Comparison of ENCODE assay signal across 8 cellular contexts in genomic region chr1:8880068-8880676, GRCh38. TPM values are rescaled to one million over a fixed set of nuclear protein-coding genes. Genes with fewer than 3 reads are reported as not detected.
DNase-seq lines count a peak whose midpoint lies in the region; ATAC-seq and TF ChIP-seq lines count a peak whose summit lies in the region.

No MANE protein-coding gene starts in this region.

- H3K27ac Mint-ChIP-seq in stimulated activated naive B cell treated with anti-CD40 and anti-IgM and Interleukin-4, amounts not matched to agents 10 μg/mL and 1 μg/mL and 100 μg/mL, for 72 hours = peak overlapping the region; percentile 97

- H3K4me1 ChIP-seq in Peyer's patch = peaks cover 0 to 35% (median 14%) of the 10 kb centered on the region in 4 donors
- H3K4me1 ChIP-seq in body of pancreas = peaks cover 48% of the 10 kb centered on the region

- H3K9me3 ChIP-seq in Peyer's patch (no peaks in the 10 kb centered on the region), body of pancreas (no peaks in the 10 kb centered on the region)

- 6% methylated on average over 8 of the region's 8 CpGs for WGBS in body of pancreas, 2 donors

- no peaks in the 10 kb centered on the region for H3K9me3 Mint-ChIP-seq in stimulated activated naive B cell treated with anti-CD40 and anti-IgM and Interleukin-4, amounts not matched to agents 10 μg/mL and 1 μg/mL and 100 μg/mL, for 72 hours

- TF ChIP-seq CTCF in GM13976 (IDR thresholded peaks at IDR 0.05; ENCODE audit: borderline replicate concordance, control extremely low read depth, extremely low read depth, insufficient read depth, missing control alignments) (no peak), Peyer's patch (IDR thresholded peaks at IDR 0.05) (peak in 1 of 6 experiments; percentile 1), body of pancreas (IDR thresholded peaks at IDR 0.05) (peak in 1 of 7 experiments; percentile 6)

- intact Hi-C loops in body of pancreas (cut with DNase I) = no loop called here

- H3K27me3 ChIP-seq in Peyer's patch = no peaks in the 10 kb centered on the region
- no peaks in the 10 kb centered on the region for H3K27me3 ChIP-seq in body of pancreas

- peaks cover 0 to 5% (median 0%) of the 10 kb centered on the region in 3 donors for H3K36me3 ChIP-seq in Peyer's patch
- no peaks in the 10 kb centered on the region for H3K36me3 ChIP-seq in body of pancreas (replicated peaks in 1 of 2; ENCODE audit: insufficient read depth in 1 of 2, low read depth in 2 of 2)

- DNase-seq in ACHN = peak; percentile 84
- DNase-seq in GM13976 (ENCODE audit: low spot score) = peak; percentile 65
- DNase-seq in Peyer's patch = peak in 2 of 3 donors; percentile 62 to 70
- peak; percentile 62 to 80 (median 73) for DNase-seq in body of pancreas
- DNase-seq in islet precursor cell = peak; percentile 77
- DNase-seq in stimulated activated naive B cell treated with anti-CD40 and anti-IgM and Interleukin-4, amounts not matched to agents 10 μg/mL and 1 μg/mL and 100 μg/mL, for 72 hours = no peak

- ATAC-seq in body of pancreas (peak; percentile 38), GM18867 (IDR thresholded peaks at IDR 0.05; ENCODE audit: unreplicated experiment) (no peak), HG03520 (IDR thresholded peaks at IDR 0.05; ENCODE audit: unreplicated experiment) (no peak)
- no peak for ATAC-seq in stimulated activated naive B cell treated with anti-CD40 and anti-IgM and Interleukin-4, amounts not matched to agents 10 μg/mL and 1 μg/mL and 100 μg/mL, for 72 hours (replicated peaks)

- peaks cover 30 to 40% of the 10 kb centered on the region in 2 donors for H3K36me3 Mint-ChIP-seq in stimulated activated naive B cell treated with anti-CD40 and anti-IgM and Interleukin-4, amounts not matched to agents 10 μg/mL and 1 μg/mL and 100 μg/mL, for 72 hours

- TF ChIP-seq POLR2A in Peyer's patch (IDR thresholded peaks at IDR 0.05) (peak in 1 of 2 donors; percentile 20), body of pancreas (IDR thresholded peaks at IDR 0.05) (peak in 2 of 3 donors; percentile 13 to 16)

- peak overlapping the region; percentile 46 to 100 (median 97) for H3K27ac ChIP-seq in Peyer's patch
- peak overlapping the region; percentile 62 to 97 (median 96) for H3K27ac ChIP-seq in body of pancreas

- H3K4me3 ChIP-seq in Peyer's patch (peak overlapping the region in 1 of 4 donors; percentile 79), body of pancreas (no peak overlapping the region)

- peak overlapping the region; percentile 85 to 87 for H3K4me3 Mint-ChIP-seq in stimulated activated naive B cell treated with anti-CD40 and anti-IgM and Interleukin-4, amounts not matched to agents 10 μg/mL and 1 μg/mL and 100 μg/mL, for 72 hours

- peaks cover 17 to 32% of the 10 kb centered on the region in 2 donors for H3K4me1 Mint-ChIP-seq in stimulated activated naive B cell treated with anti-CD40 and anti-IgM and Interleukin-4, amounts not matched to agents 10 μg/mL and 1 μg/mL and 100 μg/mL, for 72 hours

- no peaks in the 10 kb centered on the region for H3K27me3 Mint-ChIP-seq in stimulated activated naive B cell treated with anti-CD40 and anti-IgM and Interleukin-4, amounts not matched to agents 10 μg/mL and 1 μg/mL and 100 μg/mL, for 72 hours

- in situ Hi-C loops in ACHN (cut with HindIII; ENCODE audit: low pct_ligation_motif_present, low pct_unique_long_range_greater_than_20kb, low sequenced_read_pairs) (no loop called here), GM13976 (cut with MboI; ENCODE audit: low sequenced_read_pairs, unreplicated experiment) (no loop called here)

RNA-seq across cellular contexts. Expression of gene ENO1, which starts 1.7 kb away (rescaled TPM):
- 100 to 1,000 TPM; 355 to 547 (median 484) TPM for total RNA-seq in Peyer's patch
- 100 to 1,000 TPM; 145 to 157 TPM for total RNA-seq in body of pancreas
